In the genomic region with DNA sequence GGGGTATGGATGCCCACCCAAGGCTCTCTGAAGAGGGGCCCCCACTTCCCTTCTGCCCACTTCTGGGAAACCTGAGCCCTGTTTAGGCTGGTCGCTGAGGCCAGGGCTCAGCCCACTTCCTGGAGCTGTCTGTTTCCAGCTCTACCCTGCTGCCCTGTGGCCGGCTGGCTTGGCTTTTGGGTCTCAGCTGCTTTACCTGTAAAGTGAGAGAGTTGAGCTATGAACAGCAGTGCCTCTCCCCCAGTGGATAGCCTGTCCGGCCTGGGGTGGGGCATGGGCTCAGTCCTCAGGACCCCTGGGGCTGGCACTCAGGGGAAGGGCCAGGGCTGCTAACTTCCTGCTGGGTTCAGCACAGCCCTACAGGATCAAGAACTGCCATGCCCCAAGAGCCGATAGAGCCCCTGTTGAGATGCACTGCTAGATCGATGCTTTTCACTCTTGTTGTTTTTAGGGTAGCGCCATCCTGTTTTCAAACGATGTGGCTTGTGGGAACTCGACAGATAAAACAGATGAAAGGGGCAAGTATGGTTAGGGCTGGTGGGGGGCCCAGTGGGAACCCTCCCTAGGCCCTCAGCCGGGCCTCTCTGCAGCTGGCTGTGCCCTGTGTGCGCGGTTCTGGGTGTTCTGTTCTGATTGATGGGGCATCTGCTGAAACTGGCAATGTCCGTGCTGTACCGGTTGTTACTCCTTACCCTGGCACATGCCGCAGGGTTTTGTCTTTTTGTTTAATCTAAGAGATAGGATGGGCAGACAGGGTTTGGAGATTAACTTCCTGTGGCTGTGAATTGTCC, we compare ENCODE assay signal across 15 cellular contexts. TPM values are rescaled to one million over a fixed set of nuclear protein-coding genes. Genes with fewer than 3 reads are reported as not detected.
DNase-seq lines count a peak whose midpoint lies in the region; ATAC-seq and TF ChIP-seq lines count a peak whose summit lies in the region.
"Had no signal": no experiment of that assay in that cellular context is flagged by ENCODE, and none has a peak within 500 bp of the region (broad histone marks: within the 10 kb centered on the region; RNA-seq: fewer than 3 reads in every experiment).

No MANE protein-coding gene starts in this region.

- ATAC-seq in activated CD4-positive, CD25-positive, alpha-beta regulatory T cell treated with anti-CD3 and anti-CD28 coated beads, Interleukin-2, amount 50 U/mL, for 24 hours, result peak; percentile 35 to 50
- peak; percentile 37 for ATAC-seq in effector memory CD8-positive, alpha-beta T cell (replicated peaks)
- ATAC-seq in gastrocnemius medialis (peak; percentile 21 to 28), left lung (no peak), GM21381 (IDR thresholded peaks at IDR 0.05; ENCODE audit: unreplicated experiment) (no peak)

- intact Hi-C loops in gastrocnemius medialis (cut with DNase I; ENCODE audit: low total_unique reads) (no loop called here), left lung (cut with DNase I) (no loop called here)

- peak overlapping the region in 2 of 4 donors; percentile 41 to 45 for H3K27ac ChIP-seq in gastrocnemius medialis
- H3K27ac ChIP-seq in left lung, result no peak overlapping the region
- H3K27ac ChIP-seq: thoracic aorta had no signal

- H3K27ac Mint-ChIP-seq in effector memory CD8-positive, alpha-beta T cell, result peak overlapping the region in 1 of 2 donors; percentile 41

- no peaks in the 10 kb centered on the region for H3K36me3 ChIP-seq in gastrocnemius medialis
- H3K36me3 ChIP-seq in left lung, result no peaks in the 10 kb centered on the region
- H3K36me3 ChIP-seq: thoracic aorta had no signal

- in situ Hi-C loops in gastrocnemius medialis (cut with MboI; ENCODE audit: low sequenced_read_pairs in 4 of 4), result loop anchor here in 1 of 4 donors (25.0 kb wide), 1 partner anchor 256 kb away; the partner anchor contains the start of gene CRTAC1

- no peak overlapping the region for H3K4me3 Mint-ChIP-seq in effector memory CD8-positive, alpha-beta T cell

- H3K36me3 Mint-ChIP-seq in effector memory CD8-positive, alpha-beta T cell (ENCODE audit: insufficient read depth), result no peaks in the 10 kb centered on the region

- H3K4me1 ChIP-seq in gastrocnemius medialis (peaks cover 4 to 21% of the 10 kb centered on the region in 2 donors), left lung (peaks cover 0 to 9% of the 10 kb centered on the region in 2 donors)

- no peak for DNase-seq in activated CD4-positive, CD25-positive, alpha-beta regulatory T cell (lab: John Stamatoyannopoulos, UW)
- DNase-seq in T follicular helper cell (ENCODE audit: low read depth), result peak; percentile 3
- no peak for DNase-seq in effector memory CD8-positive, alpha-beta T cell
- DNase-seq in gastrocnemius medialis, result no peak
- DNase-seq in GDM1 (lab: John Stamatoyannopoulos, UW), result no peak
- DNase-seq in left lung, result no peak
- DNase-seq: activated effector memory CD4-positive, alpha-beta T cell treated with Interleukin-2 at 50 U/mL for 16 hours; DMS53; NCI-H1048; NCI-H226 had no signal

- TF ChIP-seq POLR2A in gastrocnemius medialis (IDR thresholded peaks at IDR 0.05), result no peak

- H3K27me3 ChIP-seq in gastrocnemius medialis (no peaks in the 10 kb centered on the region), left lung (no peaks in the 10 kb centered on the region)

- H3K9me3 ChIP-seq in gastrocnemius medialis, result no peaks in the 10 kb centered on the region
- H3K9me3 ChIP-seq in left lung, result no peaks in the 10 kb centered on the region
- H3K9me3 ChIP-seq: thoracic aorta had no signal

- H3K9me3 Mint-ChIP-seq in effector memory CD8-positive, alpha-beta T cell, result no peaks in the 10 kb centered on the region

- H3K4me3 ChIP-seq in gastrocnemius medialis (no peak overlapping the region), left lung (no peak overlapping the region)
- H3K4me3 ChIP-seq: coronary artery, thoracic aorta had no signal

- TF ChIP-seq CTCF in gastrocnemius medialis (IDR thresholded peaks at IDR 0.05 in 4 of 5, conservative IDR thresholded peaks at IDR 0.05 in 1 of 5) (no peak), left lung (IDR thresholded peaks at IDR 0.05) (no peak)

- H3K4me1 Mint-ChIP-seq in effector memory CD8-positive, alpha-beta T cell (ENCODE audit: low read depth in 2 of 2), result peaks cover 0 to 5% of the 10 kb centered on the region in 2 donors

- H3K27me3 Mint-ChIP-seq in effector memory CD8-positive, alpha-beta T cell, result no peaks in the 10 kb centered on the region

RNA-seq across cellular contexts. Expression of gene SFRP5, which starts 9.9 kb away (rescaled TPM):
- total RNA-seq in gastrocnemius medialis, result 1 to 10 TPM in 1 of 4 donors, under 1 TPM in 2, not detected in 1; 0.25 to 2.2 (median 0.93) TPM
- total RNA-seq in left lung, result 1 to 10 TPM in 1 of 2 donors, under 1 TPM in 1; 0.24 to 1.9 TPM
- total RNA-seq: HT1080 had no signal

RNA-seq across cellular contexts. Expression of gene ZFYVE27, which starts 44.8 kb away (rescaled TPM):
- total RNA-seq in gastrocnemius medialis, result 10 to 100 TPM in 3 of 4 donors, 1 to 10 TPM in 1; 7.6 to 14.9 (median 11.6) TPM
- 10 to 100 TPM; 20.6 to 23.2 TPM for total RNA-seq in left lung

Comparison
In these comparisons a context has a peak if more than half of its experiments do, and no peak if none do; other contexts are left out.
1. ATAC-seq: peak in activated CD4-positive, CD25-positive, alpha-beta regulatory T cell treated with anti-CD3 and anti-CD28 coated beads, Interleukin-2, amount 50 U/mL, for 24 hours (2 of 2), effector memory CD8-positive, alpha-beta T cell (single experiment) and gastrocnemius medialis (2 of 2); none in left lung (single experiment) and GM21381 (single experiment).